Comparison of ENCODE assay signal across 26 cellular contexts in genomic region chr4:150021483-150021882, GRCh38. TPM values are rescaled to one million over a fixed set of nuclear protein-coding genes. Genes with fewer than 3 reads are reported as not detected.
DNase-seq lines count a peak whose midpoint lies in the region; FAIRE-seq and TF ChIP-seq lines count a peak whose summit lies in the region.
"Had no signal": no experiment of that assay in that cellular context is flagged by ENCODE, and none has a peak within 500 bp of the region (broad histone marks: within the 10 kb centered on the region; RNA-seq: fewer than 3 reads in every experiment).

No MANE protein-coding gene starts in this region.

- H4K20me1 ChIP-seq in astrocyte (ENCODE audit: insufficient read depth, low read length) (no peaks in the 10 kb centered on the region), SK-N-SH (ENCODE audit: insufficient read depth) (no peaks in the 10 kb centered on the region)
- H4K20me1 ChIP-seq: BLaER1 treated with 17β-estradiol and CSF1 and Interleukin-3, amounts not matched to agents 10 nM and 100 nM had no signal

- no peak overlapping the region for H3K4ac ChIP-seq in mesenchymal stem cell (ENCODE audit: low read depth in 1 of 2, low read length in 2 of 2)

- peak; percentile 20 for FAIRE-seq in astrocyte (lab: Jason Lieb, UNC)
- FAIRE-seq: A204.1, D721Med, G401.6, GM12878, GM12892, GM18507 had no signal

- H3K4me3 ChIP-seq in astrocyte (ENCODE audit: insufficient read depth, low read depth, low read length) (no peak overlapping the region), fibroblast of the aortic adventitia (ENCODE audit: low read depth, low read length) (no peak overlapping the region), mesenchymal stem cell (ENCODE audit: insufficient read depth in 1 of 2, low read depth in 1 of 2, low read length in 2 of 2) (no peak overlapping the region), vagina (no peak overlapping the region), SK-N-SH (ENCODE audit: low read depth in 2 of 2, low read length in 1 of 2) (no peak overlapping the region)
- H3K4me3 ChIP-seq: BLaER1 treated with 17β-estradiol and CSF1 and Interleukin-3, amounts not matched to agents 10 nM and 100 nM; GM12878 had no signal

- H3K9me3 Mint-ChIP-seq in astrocyte (ENCODE audit: unreplicated experiment), result peaks cover 7% of the 10 kb centered on the region

- no peak overlapping the region for H2AK5ac ChIP-seq in mesenchymal stem cell (ENCODE audit: low read length, severe bottlenecking)

- no peak overlapping the region for H4K8ac ChIP-seq in mesenchymal stem cell (ENCODE audit: low read length)

- TF ChIP-seq POLR2A in vagina (IDR thresholded peaks at IDR 0.05), result no peak

- TF ChIP-seq RAD21 in SK-N-SH (IDR thresholded peaks at IDR 0.05; ENCODE audit: low read length), result no peak

- intact Hi-C loops in vagina (cut with DNase I), result no loop called here

- H2BK12ac ChIP-seq in mesenchymal stem cell (ENCODE audit: low read length in 2 of 2), result no peak overlapping the region

- H3K79me2 ChIP-seq in astrocyte (ENCODE audit: insufficient read depth, low read length) (no peaks in the 10 kb centered on the region), SK-N-SH (ENCODE audit: insufficient read depth) (no peaks in the 10 kb centered on the region)

- H3K9me3 ChIP-seq in astrocyte (ENCODE audit: insufficient read depth, low read depth, low read length), result no peaks in the 10 kb centered on the region
- no peaks in the 10 kb centered on the region for H3K9me3 ChIP-seq in mesenchymal stem cell (ENCODE audit: control insufficient read depth, low read length)
- no peaks in the 10 kb centered on the region for H3K9me3 ChIP-seq in vagina
- H3K9me3 ChIP-seq in SK-N-SH, result no peaks in the 10 kb centered on the region
- H3K9me3 ChIP-seq: Caco-2 had no signal

- H2AFZ ChIP-seq in astrocyte (ENCODE audit: low read depth, low read length), result no peak overlapping the region
- no peak overlapping the region for H2AFZ ChIP-seq in mesenchymal stem cell (ENCODE audit: low read depth, low read length)
- no peak overlapping the region for H2AFZ ChIP-seq in SK-N-SH (ENCODE audit: low read depth)

- H3K18ac ChIP-seq in mesenchymal stem cell (ENCODE audit: low read depth in 1 of 2, low read length in 2 of 2), result peak overlapping the region in 1 of 2 experiments; percentile 21

- H3K9ac ChIP-seq in astrocyte (ENCODE audit: low read length) (no peak overlapping the region), mesenchymal stem cell (ENCODE audit: low read length) (no peak overlapping the region), SK-N-SH (no peak overlapping the region)
- H3K9ac ChIP-seq: BLaER1 treated with 17β-estradiol and CSF1 and Interleukin-3, amounts not matched to agents 10 nM and 100 nM had no signal

- H3K27ac ChIP-seq in astrocyte (ENCODE audit: low read depth, low read length), result no peak overlapping the region
- no peak overlapping the region for H3K27ac ChIP-seq in mesenchymal stem cell (ENCODE audit: low read length, poor library complexity, severe bottlenecking)
- no peak overlapping the region for H3K27ac ChIP-seq in vagina
- H3K27ac ChIP-seq in SK-N-SH (ENCODE audit: low read depth in 2 of 2, low read length in 1 of 2), result no peak overlapping the region
- H3K27ac ChIP-seq: BLaER1 treated with 17β-estradiol and CSF1 and Interleukin-3, amounts not matched to agents 10 nM and 100 nM; C4-2B had no signal

- DNase-seq in GM04504 (ENCODE audit: low read depth) (peak; percentile 57), astrocyte (ENCODE audit: low read depth) (no peak), fibroblast of the aortic adventitia (ENCODE audit: low read depth) (peak; percentile 27), mesenchymal stem cell (no peak), vagina (ENCODE audit: extremely low spot score in 2 of 2) (no peak), SK-N-SH (no peak), NCI-H2227 treated with DMSO at 0.1 percent for 48 hours (lab: John Stamatoyannopoulos, UW) (no peak), NCI-H1092 (lab: John Stamatoyannopoulos, UW) (no peak)
- DNase-seq: 8988T; ACHN; AML-193; Caco-2; Calu3; CD4-positive, alpha-beta T cell; CD8-positive, alpha-beta T cell; DMS79 treated with DMSO at 0.1 percent for 48 hours; GF-D8 had no signal

- no peaks in the 10 kb centered on the region for H3K4me1 ChIP-seq in astrocyte (ENCODE audit: insufficient read depth, low read length)
- no peaks in the 10 kb centered on the region for H3K4me1 ChIP-seq in mesenchymal stem cell (ENCODE audit: control insufficient read depth, insufficient read depth, low read depth, low read length)
- H3K4me1 ChIP-seq in vagina, result no peaks in the 10 kb centered on the region
- no peaks in the 10 kb centered on the region; a peak in 1 of 4 replicates for H3K4me1 ChIP-seq in SK-N-SH (ENCODE audit: control insufficient read depth in 1 of 2, insufficient read depth in 2 of 2, low read depth in 1 of 2, low read length in 1 of 2)
- H3K4me1 ChIP-seq: Caco-2 had no signal

- no peaks in the 10 kb centered on the region for H3K79me1 ChIP-seq in mesenchymal stem cell (replicated peaks; ENCODE audit: low read length, poor library complexity, severe bottlenecking)

- no peak overlapping the region for H3K27ac Mint-ChIP-seq in astrocyte (ENCODE audit: unreplicated experiment)
- H3K27ac Mint-ChIP-seq: B cell; CD4-positive, alpha-beta T cell; CD8-positive, alpha-beta T cell had no signal

- H3K36me3 Mint-ChIP-seq in astrocyte (ENCODE audit: low read depth, unreplicated experiment), result peaks cover 3% of the 10 kb centered on the region
- H3K36me3 Mint-ChIP-seq: CD8-positive, alpha-beta T cell had no signal

- H3K9me2 ChIP-seq in SK-N-SH, result no peaks in the 10 kb centered on the region

- H3K23ac ChIP-seq in mesenchymal stem cell (ENCODE audit: low read length in 2 of 2), result no peak overlapping the region

- H3K4me3 Mint-ChIP-seq in astrocyte (ENCODE audit: unreplicated experiment), result no peak overlapping the region
- H3K4me3 Mint-ChIP-seq: B cell; CD4-positive, alpha-beta T cell; CD8-positive, alpha-beta T cell had no signal

- WGBS in mesenchymal stem cell, result 93% methylated on average over 1 of the region's 1 CpG
- 89% methylated on average over 1 of the region's 1 CpG for WGBS in SK-N-SH (ENCODE audit: low lambda C conversion rate)

- H3F3A ChIP-seq in SK-N-SH (replicated peaks; ENCODE audit: insufficient read depth), result no peaks in the 10 kb centered on the region

- no peaks in the 10 kb centered on the region for H3K4me1 Mint-ChIP-seq in astrocyte (ENCODE audit: low read depth, unreplicated experiment)
- H3K4me1 Mint-ChIP-seq: B cell had no signal

- no peak overlapping the region for H3K14ac ChIP-seq in mesenchymal stem cell (ENCODE audit: low read length in 2 of 2)

- no peak overlapping the region for H4K91ac ChIP-seq in mesenchymal stem cell (ENCODE audit: low read length)

- no peak for TF ChIP-seq EP300 in SK-N-SH (IDR thresholded peaks at IDR 0.05; ENCODE audit: borderline replicate concordance in 1 of 2, low read depth in 1 of 2, low read length in 1 of 2)

- H3K27me3 Mint-ChIP-seq in astrocyte (ENCODE audit: low read depth, unreplicated experiment), result no peaks in the 10 kb centered on the region

- CTCF ChIA-PET in SK-N-SH (lab: Yijun Ruan, JAX), result interaction anchor here (1.1 to 2.2 kb wide), 3 partner anchors 11 to 221 kb away, joined by 3 to 11 read pairs (median 8); no protein-coding TSS in a partner anchor

- H3K4me2 ChIP-seq in astrocyte (ENCODE audit: low read length) (no peak overlapping the region), mesenchymal stem cell (ENCODE audit: low read length, poor library complexity, severe bottlenecking) (no peak overlapping the region), SK-N-SH (no peak overlapping the region)
- H3K4me2 ChIP-seq: BLaER1 treated with 17β-estradiol and CSF1 and Interleukin-3, amounts not matched to agents 10 nM and 100 nM had no signal

- POLR2A ChIA-PET in SK-N-SH (lab: Yijun Ruan, JAX), result no interaction called here

- H2BK120ac ChIP-seq in mesenchymal stem cell (ENCODE audit: low read depth, low read length), result peak overlapping the region; percentile 13

- no peak overlapping the region for H2BK5ac ChIP-seq in mesenchymal stem cell (ENCODE audit: low read depth, low read length, poor library complexity, severe bottlenecking)

- H3K27me3 ChIP-seq in astrocyte (ENCODE audit: insufficient read depth, low read length), result no peaks in the 10 kb centered on the region
- H3K27me3 ChIP-seq in mesenchymal stem cell (ENCODE audit: control insufficient read depth in 1 of 2, insufficient read depth in 1 of 2, low read length in 2 of 2), result no peaks in the 10 kb centered on the region
- no peaks in the 10 kb centered on the region for H3K27me3 ChIP-seq in vagina
- H3K27me3 ChIP-seq in SK-N-SH (ENCODE audit: insufficient read depth), result no peaks in the 10 kb centered on the region
- H3K27me3 ChIP-seq: BLaER1 treated with 17β-estradiol and CSF1 and Interleukin-3, amounts not matched to agents 10 nM and 100 nM had no signal

- TF ChIP-seq CTCF in astrocyte (IDR thresholded peaks at IDR 0.05; ENCODE audit: insufficient read depth, low read depth, low read length), result no peak
- no peak for TF ChIP-seq CTCF in fibroblast of the aortic adventitia (IDR thresholded peaks at IDR 0.05; ENCODE audit: insufficient read depth, low read length)
- TF ChIP-seq CTCF in vagina (IDR thresholded peaks at IDR 0.05), result no peak
- TF ChIP-seq CTCF in SK-N-SH (IDR thresholded peaks at IDR 0.05), result no peak

- no peak overlapping the region for H2BK15ac ChIP-seq in mesenchymal stem cell (ENCODE audit: low read depth, poor library complexity, severe bottlenecking)

- H3K36me3 ChIP-seq in astrocyte (ENCODE audit: insufficient read depth, low read length) (no peaks in the 10 kb centered on the region), mesenchymal stem cell (ENCODE audit: control insufficient read depth in 1 of 2, insufficient read depth in 2 of 2, low read depth in 1 of 2, low read length in 2 of 2) (no peaks in the 10 kb centered on the region), vagina (no peaks in the 10 kb centered on the region), SK-N-SH (replicated peaks in 1 of 2; ENCODE audit: control insufficient read depth in 1 of 2, insufficient read depth in 2 of 2, low read length in 1 of 2) (no peaks in the 10 kb centered on the region)
- H3K36me3 ChIP-seq: BLaER1 treated with 17β-estradiol and CSF1 and Interleukin-3, amounts not matched to agents 10 nM and 100 nM had no signal

TF ChIP-seq in SK-N-SH, 30 proteins besides CTCF, POLR2A, EP300 and RAD21 (continues in another document):
- no peak for TF ChIP-seq JUND (IDR thresholded peaks at IDR 0.05)
- no peak for TF ChIP-seq SIN3A (IDR thresholded peaks at IDR 0.05; ENCODE audit: borderline replicate concordance, low read depth, low read length)
- no peak for TF ChIP-seq GABPA (IDR thresholded peaks at IDR 0.05; ENCODE audit: low read depth)
- TF ChIP-seq TCF12 (IDR thresholded peaks at IDR 0.05), result no peak
- TF ChIP-seq YY1 (IDR thresholded peaks at IDR 0.05; ENCODE audit: low read depth), result no peak
- TF ChIP-seq NRF1 (IDR thresholded peaks at IDR 0.05; ENCODE audit: low read depth, low read length), result no peak
- TF ChIP-seq GATA2 (CRISPR knock-in tag; IDR thresholded peaks at IDR 0.05), result no peak

RNA-seq across cellular contexts. Expression of gene DCLK2, which starts 56.8 kb away (rescaled TPM):
- total RNA-seq in astrocyte, result 6.2 and 6.9 TPM in 2 replicates
- 4.5 and 7.1 TPM in 2 replicates for total RNA-seq in fibroblast of the aortic adventitia (ENCODE audit: low replicate concordance)
- 11.5 TPM for polyA plus RNA-seq in mesenchymal stem cell (2013, experiment 1 of 2)
- 11.2 TPM for polyA plus RNA-seq in mesenchymal stem cell (2013, experiment 2 of 2)
- 5.9 TPM for total RNA-seq in vagina
- polyA plus RNA-seq in SK-N-SH (2012; rRNA removed), result 10.0 and 10.1 TPM in 2 replicates
- polyA plus RNA-seq in SK-N-SH (2012; cell fraction: cytosol; rRNA removed), result 11.0 and 11.4 TPM in 2 replicates
- 16.8 and 19.1 TPM in 2 replicates for polyA plus RNA-seq in SK-N-SH (2012; cell fraction: nucleus; rRNA removed)
- total RNA-seq: CD4-positive, alpha-beta T cell; GM12878 had no signal
- polyA plus RNA-seq: GM12878 had no signal

Comparison
In these comparisons a context has a peak if more than half of its experiments do, and no peak if none do; other contexts are left out.
1. DNase-seq: peak in GM04504 (single experiment) and fibroblast of the aortic adventitia (single experiment); none in astrocyte (single experiment), mesenchymal stem cell (single experiment), vagina (0 of 2), SK-N-SH (single experiment), NCI-H2227 treated with DMSO at 0.1 percent for 48 hours (single experiment) and NCI-H1092 (single experiment).